Comparison of ENCODE assay signal across 8 cellular contexts in genomic region chr7:149497467-149498261, GRCh38. TPM values are rescaled to one million over a fixed set of nuclear protein-coding genes. Genes with fewer than 3 reads are reported as not detected.
A peak's percentile ranks its signal among the peaks of the same experiment; 100 is the strongest.
DNase-seq lines count a peak whose midpoint lies in the region; ATAC-seq lines count a peak whose summit lies in the region.

TSS of gene ZNF746 (minus strand) at chr7:149497809. CDS start at chr7:149497536, 273 bp downstream.

- POLR2A ChIA-PET in activated CD8-positive, alpha-beta T cell treated with anti-CD3 and anti-CD28 coated beads, Interleukin-2, amount 10 ng/mL, durations not matched to agents 7 days and 5 days (lab: Charles Lee): no interaction called here

- H3K9me3 Mint-ChIP-seq in activated CD8-positive, alpha-beta T cell treated with anti-CD3 and anti-CD28 coated beads, Interleukin-2, amount 10 ng/mL, durations not matched to agents 7 days and 5 days (ENCODE audit: insufficient read depth): no peaks in the 10 kb centered on the region

- H3K27me3 Mint-ChIP-seq in activated CD8-positive, alpha-beta T cell treated with anti-CD3 and anti-CD28 coated beads, Interleukin-2, amount 10 ng/mL, durations not matched to agents 7 days and 5 days (ENCODE audit: low read depth): peaks cover 2% of the 10 kb centered on the region

- peaks cover 44% of the 10 kb centered on the region for H3K4me1 Mint-ChIP-seq in activated CD8-positive, alpha-beta T cell treated with anti-CD3 and anti-CD28 coated beads, Interleukin-2, amount 10 ng/mL, durations not matched to agents 7 days and 5 days (ENCODE audit: low read depth)

- CTCF ChIA-PET in activated CD8-positive, alpha-beta T cell treated with anti-CD3 and anti-CD28 coated beads, Interleukin-2, amount 10 ng/mL, durations not matched to agents 7 days and 5 days (lab: Charles Lee): no interaction called here

- DNase-seq in C1 segment of cervical spinal cord (lab: John Stamatoyannopoulos, UW) (peak in 13 of 14 donors; percentile 14 to 79 (median 50)), NCI-H69 (lab: John Stamatoyannopoulos, UW) (peak; percentile 92), medulla oblongata (ENCODE audit: extremely low spot score) (peak; percentile 76)
- peak; percentile 86 for DNase-seq in activated CD8-positive, alpha-beta T cell treated with anti-CD3 and anti-CD28 coated beads, Interleukin-2, amount 10 ng/mL, durations not matched to agents 7 days and 5 days
- peak; percentile 58 for DNase-seq in effector CD8-positive, alpha-beta T cell (lab: John Stamatoyannopoulos, UW)
- DNase-seq in stimulated activated CD4-positive, alpha-beta T cell treated with anti-CD3 and anti-CD28 coated beads, TNF-alpha, amount 100 ng/mL, for 48 hours (ENCODE audit: low read depth in 3 of 3): peak; percentile 64 to 70 (median 70)

- peak within 1 kb of the TSS; percentile 93 for H3K4me3 Mint-ChIP-seq in activated CD8-positive, alpha-beta T cell treated with anti-CD3 and anti-CD28 coated beads, Interleukin-2, amount 10 ng/mL, durations not matched to agents 7 days and 5 days

- H3K27ac Mint-ChIP-seq in activated CD8-positive, alpha-beta T cell treated with anti-CD3 and anti-CD28 coated beads, Interleukin-2, amount 10 ng/mL, durations not matched to agents 7 days and 5 days: peak within 1 kb of the TSS; percentile 92

- ATAC-seq in GM19043 (IDR thresholded peaks at IDR 0.05; ENCODE audit: low read depth, unreplicated experiment): peak; percentile 92
- ATAC-seq in HG03354 (IDR thresholded peaks at IDR 0.05; ENCODE audit: poor library complexity, severe bottlenecking, unreplicated experiment): peak; percentile 96
- ATAC-seq in activated CD8-positive, alpha-beta T cell treated with anti-CD3 and anti-CD28 coated beads, Interleukin-2, amount 10 ng/mL, durations not matched to agents 7 days and 5 days: peak; percentile 95

- H3K36me3 Mint-ChIP-seq in activated CD8-positive, alpha-beta T cell treated with anti-CD3 and anti-CD28 coated beads, Interleukin-2, amount 10 ng/mL, durations not matched to agents 7 days and 5 days (ENCODE audit: low read depth): peaks cover 16% of the 10 kb centered on the region

RNA-seq across cellular contexts. Expression of gene ZNF746, which starts in this region (rescaled TPM):
- total RNA-seq in activated CD8-positive, alpha-beta T cell treated with anti-CD3 and anti-CD28 coated beads, Interleukin-2, amount 10 ng/mL, durations not matched to agents 7 days and 5 days: 10 to 100 TPM; 19.7 to 21.4 TPM

Comparison
In these comparisons a context has a peak if more than half of its experiments do, and no peak if none do; other contexts are left out.
1. Peak in every context shown above with its lines: DNase-seq and ATAC-seq.